Comparison of ENCODE assay signal across 15 cellular contexts in the genomic region with DNA sequence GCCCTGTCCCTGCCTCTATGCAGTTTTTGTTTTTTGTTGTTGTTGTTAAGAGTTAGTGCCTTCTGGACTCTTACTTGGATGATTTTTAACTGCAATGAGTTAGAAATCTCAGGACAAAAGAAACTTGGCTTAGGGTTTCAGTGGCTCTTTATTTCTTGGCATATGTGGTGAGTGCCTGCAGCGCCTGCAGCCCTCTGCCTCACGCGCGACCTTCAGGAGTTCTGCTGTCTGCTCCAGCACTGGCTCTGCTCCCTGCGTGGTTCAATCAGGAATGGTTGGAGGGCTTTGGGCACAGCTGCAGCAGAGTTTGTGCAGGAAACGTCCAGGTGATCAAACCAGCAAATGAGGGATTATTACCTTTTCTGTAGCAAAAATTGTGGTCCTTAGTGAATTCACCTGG. TPM values are rescaled to one million over a fixed set of nuclear protein-coding genes. Genes with fewer than 3 reads are reported as not detected.
"Had no signal": no experiment of that assay in that cellular context is flagged by ENCODE, and none has a peak within 500 bp of the region (broad histone marks: within the 10 kb centered on the region; RNA-seq: fewer than 3 reads in every experiment).

No MANE protein-coding gene starts in this region.

- DNase-seq: activated CD4-positive, alpha-beta T cell treated with anti-CD3 and anti-CD28 coated beads, Interleukin-2, amount 50 U/mL, for 1 hour; activated naive CD4-positive, alpha-beta T cell; activated naive CD8-positive, alpha-beta T cell treated with anti-CD3 and anti-CD28 coated beads, Interleukin-2, amount 50 U/mL, for 24 hours; kidney glomerular epithelial cell; naive thymus-derived CD4-positive, alpha-beta T cell; stimulated activated CD4-positive, alpha-beta T cell treated with anti-CD3 and anti-CD28 coated beads, Interleukin-15, amount 100 ng/mL, for 24 hours; stimulated activated CD4-positive, alpha-beta T cell treated with anti-CD3 and anti-CD28 coated beads, Interleukin-4, amount 100 ng/mL, for 4 hours; stimulated activated CD8-positive, alpha-beta memory T cell treated with anti-CD3 and anti-CD28 coated beads, Interleukin-4, amount 100 ng/mL, for 48 hours; stimulated activated naive CD8-positive, alpha-beta T cell treated with anti-CD3 and anti-CD28 coated beads, Interleukin-15, Interleukin-2, amounts not matched to agents 100 U/mL and 50 U/mL, for 24 hours had no signal

- H3K4me3 ChIP-seq: ascending aorta, lung, skin epidermis, suprapubic skin had no signal

- H3K36me3 ChIP-seq: ascending aorta, suprapubic skin had no signal

- ATAC-seq: activated CD4-positive, CD25-positive, alpha-beta regulatory T cell treated with anti-CD3 and anti-CD28 coated beads, Interleukin-2, amount 50 U/mL, for 24 hours; activated naive CD8-positive, alpha-beta T cell treated with anti-CD3 and anti-CD28 coated beads, Interleukin-2, amount 50 U/mL, for 24 hours; esophagus mucosa; stimulated activated naive CD8-positive, alpha-beta T cell treated with anti-CD3 and anti-CD28 coated beads, Interleukin-15, Interleukin-2, amounts not matched to agents 100 U/mL and 50 U/mL, for 24 hours had no signal

- H3K27ac ChIP-seq: ascending aorta, skin epidermis, suprapubic skin had no signal

- H3K9me3 ChIP-seq: ascending aorta, suprapubic skin had no signal

- H3K4me1 ChIP-seq: ascending aorta, suprapubic skin had no signal

- H3K27me3 ChIP-seq: ascending aorta, suprapubic skin had no signal

RNA-seq across cellular contexts. Expression of gene PPM1H, which starts 19.8 kb away (rescaled TPM):
- polyA plus RNA-seq: naive thymus-derived CD4-positive, alpha-beta T cell had no signal
